In the genomic region with DNA sequence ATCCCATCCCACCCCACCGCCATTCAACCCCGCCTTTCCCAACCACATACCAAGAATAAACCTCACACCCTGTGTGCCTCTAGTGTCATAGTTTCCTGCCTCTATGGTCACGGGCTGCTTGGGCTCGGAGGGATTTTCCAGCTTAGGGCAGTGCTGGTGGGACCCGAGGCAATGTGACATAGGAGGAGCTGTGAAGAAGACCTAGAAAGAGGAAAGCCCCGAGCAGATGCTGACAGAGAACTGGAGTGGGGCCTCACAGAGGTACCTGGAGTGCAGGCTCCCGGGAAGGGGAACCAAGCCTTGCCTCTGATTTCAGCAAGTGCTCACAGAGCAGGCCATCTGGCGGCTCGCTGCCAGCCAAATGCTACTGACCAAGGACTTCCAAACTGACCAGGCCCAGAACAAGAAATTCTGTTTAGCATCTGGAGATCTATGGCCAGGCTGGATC, we compare ENCODE assay signal across 8 cellular contexts. TPM values are rescaled to one million over a fixed set of nuclear protein-coding genes. Genes with fewer than 3 reads are reported as not detected.
DNase-seq lines count a peak whose midpoint lies in the region; ATAC-seq and TF ChIP-seq lines count a peak whose summit lies in the region.

No MANE protein-coding gene starts in this region.

- peak; percentile 57 for ATAC-seq in HG03108 (IDR thresholded peaks at IDR 0.05; ENCODE audit: unreplicated experiment)

- no peak overlapping the region for H3K4me2 ChIP-seq in mesendoderm (ENCODE audit: low read length)

- H3K4me1 ChIP-seq in mesendoderm (ENCODE audit: control insufficient read depth, low read depth, low read length) (peaks cover 20% of the 10 kb centered on the region), ascending aorta (no peaks in the 10 kb centered on the region)

- no peak overlapping the region for H3K18ac ChIP-seq in mesendoderm (ENCODE audit: low read length)

- H3K4ac ChIP-seq in mesendoderm (ENCODE audit: low read depth, low read length), result peak overlapping the region; percentile 28

- no peak overlapping the region for H2BK5ac ChIP-seq in mesendoderm (ENCODE audit: low read length)

- peak overlapping the region; percentile 1 for H3K27ac ChIP-seq in mesendoderm (ENCODE audit: low read depth, low read length)
- H3K27ac ChIP-seq in ascending aorta, result no peak overlapping the region

- no peak overlapping the region for H3K23ac ChIP-seq in mesendoderm (ENCODE audit: low read length)

- no peak overlapping the region for H2BK15ac ChIP-seq in mesendoderm (replicated peaks; ENCODE audit: low read depth)

- H3K36me3 ChIP-seq in mesendoderm (ENCODE audit: control insufficient read depth, insufficient read depth, low read length), result no peaks in the 10 kb centered on the region
- H3K36me3 ChIP-seq in ascending aorta, result no peaks in the 10 kb centered on the region

- H3K79me1 ChIP-seq in mesendoderm (ENCODE audit: low read length), result no peaks in the 10 kb centered on the region

- DNase-seq in NK-92 treated with Interleukin-12 subunit alpha and Interleukin-12 subunit beta, amount 100 ng/mL, for 24 hours (lab: John Stamatoyannopoulos, UW), result peak; percentile 77
- DNase-seq in NK-92 (lab: John Stamatoyannopoulos, UW; ENCODE audit: unreplicated experiment), result no peak
- peak; percentile 28 to 33 for DNase-seq in activated CD8-positive, alpha-beta memory T cell treated with anti-CD3 and anti-CD28 coated beads for 1 hour (ENCODE audit: extremely low read depth in 1 of 2, low read depth in 1 of 2)
- no peak for DNase-seq in mesendoderm
- DNase-seq in NCI-H1930 (lab: John Stamatoyannopoulos, UW), result no peak
- DNase-seq in ascending aorta (ENCODE audit: low spot score in 2 of 2), result no peak
- DNase-seq in T1000 (lab: John Stamatoyannopoulos, UW), result no peak

- H2AK5ac ChIP-seq in mesendoderm (ENCODE audit: low read length), result no peak overlapping the region

- H4K5ac ChIP-seq in mesendoderm (ENCODE audit: low read length), result peak overlapping the region; percentile 50

- intact Hi-C loops in ascending aorta (cut with DNase I), result no loop called here

- H3K79me2 ChIP-seq in mesendoderm (ENCODE audit: control insufficient read depth, insufficient read depth, low read length), result no peaks in the 10 kb centered on the region

- WGBS in mesendoderm (ENCODE audit: extremely low coverage, insufficient coverage, low lambda C conversion rate), result no CpG with 5 or more reads among the region's 9 CpGs

- no peak for TF ChIP-seq CTCF in ascending aorta (IDR thresholded peaks at IDR 0.05)

- H4K8ac ChIP-seq in mesendoderm (ENCODE audit: low read depth, low read length), result no peak overlapping the region

- no peak overlapping the region for H2BK120ac ChIP-seq in mesendoderm (ENCODE audit: low read depth, low read length)

- H3K4me3 ChIP-seq in mesendoderm (ENCODE audit: low read length) (no peak overlapping the region), ascending aorta (no peak overlapping the region)

- no peaks in the 10 kb centered on the region for H3K9me3 ChIP-seq in ascending aorta

- H3K27me3 ChIP-seq in mesendoderm (ENCODE audit: insufficient read depth, low read length, poor library complexity) (no peaks in the 10 kb centered on the region), ascending aorta (no peaks in the 10 kb centered on the region)

- peak overlapping the region; percentile 62 for H3K56ac ChIP-seq in mesendoderm (ENCODE audit: low read length)

- no peak overlapping the region for H3K9ac ChIP-seq in mesendoderm (ENCODE audit: low read length)

RNA-seq across cellular contexts. Expression of a gene that starts 27.5 kb away (rescaled TPM):
- 22.9 TPM for polyA plus RNA-seq in mesendoderm (2013, experiment 1 of 2)
- 23.5 TPM for polyA plus RNA-seq in mesendoderm (2013, experiment 2 of 2)
- total RNA-seq in ascending aorta, result 52.2 TPM

Comparison
In these comparisons a context has a peak if more than half of its experiments do, and no peak if none do; other contexts are left out.
1. DNase-seq: peak in NK-92 treated with Interleukin-12 subunit alpha and Interleukin-12 subunit beta, amount 100 ng/mL, for 24 hours (single experiment) and activated CD8-positive, alpha-beta memory T cell treated with anti-CD3 and anti-CD28 coated beads for 1 hour (2 of 2); none in NK-92 (single experiment), mesendoderm (single experiment), NCI-H1930 (0 of 2), ascending aorta (0 of 2) and T1000 (single experiment).